ENCODE assay signal across 22 cellular contexts in genomic region chr6:137793805-137794508, GRCh38.
DNase-seq lines count a peak whose midpoint lies in the region; ATAC-seq and TF ChIP-seq lines count a peak whose summit lies in the region.
"Had no signal": no experiment of that assay in that cellular context is flagged by ENCODE, and none has a peak within 500 bp of the region (broad histone marks: within the 10 kb centered on the region; RNA-seq: fewer than 3 reads in every experiment).

No MANE protein-coding gene starts in this region.

- intact Hi-C loops in CD4-positive, alpha-beta memory T cell (cut with micrococcal nuclease) = no loop called here
- intact Hi-C loops in mucosa of descending colon (cut with DNase I, micrococcal nuclease) = no loop called here

- no peak for DNase-seq in CD4-positive, alpha-beta memory T cell
- no peak for DNase-seq in activated CD8-positive, alpha-beta T cell treated with anti-CD3 and anti-CD28 coated beads, Interleukin-2, amount 10 ng/mL, durations not matched to agents 7 days and 5 days
- DNase-seq in mucosa of descending colon = no peak
- no peak for DNase-seq in osteocyte (ENCODE audit: extremely low spot score, unreplicated experiment)
- no peak for DNase-seq in stimulated activated CD4-positive, alpha-beta T cell treated with anti-CD3 and anti-CD28 coated beads, Interleukin-4, amount 100 ng/mL, for 4 hours
- DNase-seq: activated CD4-positive, alpha-beta T cell treated with anti-CD3 and anti-CD28 coated beads for 4 hours; colonic mucosa; endodermal cell; H7; NCI-H1105 treated with DMSO at 0.1 percent for 48 hours; NCI-H2081 treated with DMSO at 0.1 percent for 48 hours; NCI-H510A; posterior cingulate gyrus; stimulated activated naive CD4-positive, alpha-beta T cell; thyroid gland had no signal

- no peak overlapping the region for H3K27ac ChIP-seq in BLaER1
- no peak overlapping the region for H3K27ac ChIP-seq in CD4-positive, alpha-beta memory T cell (ENCODE audit: low read depth, low read length)
- H3K27ac ChIP-seq: colonic mucosa, SK-N-MC, thyroid gland had no signal

- H3K4me1 ChIP-seq in BLaER1 = peaks cover 42% of the 10 kb centered on the region
- peaks cover 63% of the 10 kb centered on the region for H3K4me1 ChIP-seq in CD4-positive, alpha-beta memory T cell (ENCODE audit: insufficient read depth, low read length)
- peaks cover 8% of the 10 kb centered on the region for H3K4me1 ChIP-seq in mucosa of descending colon (ENCODE audit: low read depth)

- POLR2A ChIA-PET in CD4-positive, alpha-beta memory T cell (lab: Charles Lee; ENCODE audit: partially characterized antibody) = interaction anchor here (1.5 to 4.7 kb wide), 3 partner anchors 73 to 151 kb away, joined by 3 to 26 read pairs (median 4); partner anchors contain the start of gene TNFAIP3
- POLR2A ChIA-PET in activated CD8-positive, alpha-beta T cell treated with anti-CD3 and anti-CD28 coated beads, Interleukin-2, amount 10 ng/mL, durations not matched to agents 7 days and 5 days (lab: Charles Lee) = interaction anchor here (0.7 to 2.7 kb wide), 3 partner anchors 74 to 354 kb away, joined by 3 to 10 read pairs (median 6); no protein-coding TSS in a partner anchor

- CTCF ChIA-PET in CD4-positive, alpha-beta memory T cell (lab: Charles Lee; ENCODE audit: partially characterized antibody) = interaction anchor here (1.1 to 1.6 kb wide), 4 partner anchors 11 to 151 kb away, joined by 3 to 5 read pairs (median 4); partner anchors contain the start of gene TNFAIP3
- CTCF ChIA-PET in activated CD8-positive, alpha-beta T cell treated with anti-CD3 and anti-CD28 coated beads, Interleukin-2, amount 10 ng/mL, durations not matched to agents 7 days and 5 days (lab: Charles Lee) = interaction anchor here (0.8 to 17.2 kb wide), 14 partner anchors 15 to 214 kb away, joined by 3 to 399 read pairs (median 4); partner anchors contain the start of gene TNFAIP3

- H3K4me3 ChIP-seq in BLaER1 = no peak overlapping the region
- no peak overlapping the region for H3K4me3 ChIP-seq in CD4-positive, alpha-beta memory T cell (ENCODE audit: low read length in 2 of 2)
- H3K4me3 ChIP-seq in mucosa of descending colon = no peak overlapping the region
- H3K4me3 ChIP-seq: colonic mucosa, SK-N-MC, thyroid gland had no signal

- H4K20me1 ChIP-seq in BLaER1 = no peaks in the 10 kb centered on the region

- H3K9me3 ChIP-seq in BLaER1 (peaks cover 6% of the 10 kb centered on the region), mucosa of descending colon (no peaks in the 10 kb centered on the region)
- no peaks in the 10 kb centered on the region for H3K9me3 ChIP-seq in CD4-positive, alpha-beta memory T cell (ENCODE audit: control insufficient read depth in 1 of 2, low read length in 2 of 2)
- H3K9me3 ChIP-seq: colonic mucosa, thyroid gland had no signal

- no peaks in the 10 kb centered on the region for H3K27me3 ChIP-seq in BLaER1
- H3K27me3 ChIP-seq in CD4-positive, alpha-beta memory T cell (ENCODE audit: insufficient read depth, low read length) = no peaks in the 10 kb centered on the region
- H3K27me3 ChIP-seq: colonic mucosa, thyroid gland had no signal

- peak overlapping the region; percentile 29; the same call in 1 of the 2 replicates for H3K4me2 ChIP-seq in BLaER1

- H3K36me3 ChIP-seq in BLaER1 (no peaks in the 10 kb centered on the region), mucosa of descending colon (ENCODE audit: low read depth) (no peaks in the 10 kb centered on the region)
- H3K36me3 ChIP-seq in CD4-positive, alpha-beta memory T cell (ENCODE audit: insufficient read depth, low read length) = no peaks in the 10 kb centered on the region
- H3K36me3 ChIP-seq: colonic mucosa, thyroid gland had no signal

- H3K9me3 Mint-ChIP-seq in CD4-positive, alpha-beta memory T cell = peaks cover 0 to 3% (median 0%) of the 10 kb centered on the region in 8 donors
- no peaks in the 10 kb centered on the region for H3K9me3 Mint-ChIP-seq in activated CD8-positive, alpha-beta T cell treated with anti-CD3 and anti-CD28 coated beads, Interleukin-2, amount 10 ng/mL, durations not matched to agents 7 days and 5 days (ENCODE audit: insufficient read depth)
- no peaks in the 10 kb centered on the region for H3K9me3 Mint-ChIP-seq in osteocyte (ENCODE audit: unreplicated experiment)
- H3K9me3 Mint-ChIP-seq: brain, endodermal cell had no signal

- peak overlapping the region; percentile 52 to 94 (median 86) for H3K27ac Mint-ChIP-seq in CD4-positive, alpha-beta memory T cell
- H3K27ac Mint-ChIP-seq in activated CD8-positive, alpha-beta T cell treated with anti-CD3 and anti-CD28 coated beads, Interleukin-2, amount 10 ng/mL, durations not matched to agents 7 days and 5 days = peak overlapping the region; percentile 62
- H3K27ac Mint-ChIP-seq in osteocyte (ENCODE audit: unreplicated experiment) = no peak overlapping the region
- H3K27ac Mint-ChIP-seq: brain, endodermal cell, memory B cell, nephron had no signal

- TF ChIP-seq CTCF in mucosa of descending colon (IDR thresholded peaks at IDR 0.05) (no peak), osteocyte (IDR thresholded peaks at IDR 0.05) (no peak)

- no peak overlapping the region for H3K9ac ChIP-seq in BLaER1

- peak overlapping the region in 4 of 8 donors; percentile 0 to 48 (median 26) for H3K4me3 Mint-ChIP-seq in CD4-positive, alpha-beta memory T cell
- H3K4me3 Mint-ChIP-seq in activated CD8-positive, alpha-beta T cell treated with anti-CD3 and anti-CD28 coated beads, Interleukin-2, amount 10 ng/mL, durations not matched to agents 7 days and 5 days = no peak overlapping the region
- H3K4me3 Mint-ChIP-seq in osteocyte (ENCODE audit: unreplicated experiment) = no peak overlapping the region
- H3K4me3 Mint-ChIP-seq: brain, endodermal cell, memory B cell, nephron had no signal

- H3K27me3 Mint-ChIP-seq in CD4-positive, alpha-beta memory T cell = no peaks in the 10 kb centered on the region
- H3K27me3 Mint-ChIP-seq in activated CD8-positive, alpha-beta T cell treated with anti-CD3 and anti-CD28 coated beads, Interleukin-2, amount 10 ng/mL, durations not matched to agents 7 days and 5 days (ENCODE audit: low read depth) = no peaks in the 10 kb centered on the region
- H3K27me3 Mint-ChIP-seq in osteocyte (ENCODE audit: unreplicated experiment) = no peaks in the 10 kb centered on the region
- H3K27me3 Mint-ChIP-seq: brain, memory B cell had no signal

- no peaks in the 10 kb centered on the region for H3K36me3 Mint-ChIP-seq in CD4-positive, alpha-beta memory T cell
- H3K36me3 Mint-ChIP-seq in activated CD8-positive, alpha-beta T cell treated with anti-CD3 and anti-CD28 coated beads, Interleukin-2, amount 10 ng/mL, durations not matched to agents 7 days and 5 days (ENCODE audit: low read depth) = no peaks in the 10 kb centered on the region
- H3K36me3 Mint-ChIP-seq in osteocyte (ENCODE audit: unreplicated experiment) = no peaks in the 10 kb centered on the region
- H3K36me3 Mint-ChIP-seq: brain had no signal

- ATAC-seq in activated CD8-positive, alpha-beta T cell treated with anti-CD3 and anti-CD28 coated beads, Interleukin-2, amount 10 ng/mL, durations not matched to agents 7 days and 5 days = no peak
- peak; percentile 48 for ATAC-seq in mucosa of descending colon
- ATAC-seq in HG02840 (IDR thresholded peaks at IDR 0.05; ENCODE audit: low FRiP score, unreplicated experiment) = no peak
- ATAC-seq: activated naive CD4-positive, alpha-beta T cell treated with anti-CD3 and anti-CD28 coated beads, Interleukin-2, amount 50 U/mL, for 72 hours had no signal

- H3K4me1 Mint-ChIP-seq in CD4-positive, alpha-beta memory T cell = peaks cover 44 to 81% (median 64%) of the 10 kb centered on the region in 4 donors
- H3K4me1 Mint-ChIP-seq in activated CD8-positive, alpha-beta T cell treated with anti-CD3 and anti-CD28 coated beads, Interleukin-2, amount 10 ng/mL, durations not matched to agents 7 days and 5 days (ENCODE audit: low read depth) = peaks cover 76% of the 10 kb centered on the region
- peaks cover 4% of the 10 kb centered on the region for H3K4me1 Mint-ChIP-seq in osteocyte (ENCODE audit: unreplicated experiment)
- H3K4me1 Mint-ChIP-seq: brain had no signal
